ENCODE assay signal across 12 cellular contexts in genomic region chr17:8581002-8581658, GRCh38. TPM values are rescaled to one million over a fixed set of nuclear protein-coding genes. Genes with fewer than 3 reads are reported as not detected.
DNase-seq lines count a peak whose midpoint lies in the region; TF ChIP-seq lines count a peak whose summit lies in the region.
"Had no signal": no experiment of that assay in that cellular context is flagged by ENCODE, and none has a peak within 500 bp of the region (broad histone marks: within the 10 kb centered on the region; RNA-seq: fewer than 3 reads in every experiment).

No MANE protein-coding gene starts in this region.

- TF ChIP-seq POLR2A in adrenal gland (IDR thresholded peaks at IDR 0.05), result no peak

- DNase-seq in GM13976 (ENCODE audit: low spot score) (peak; percentile 45), NCI-H2227 (lab: John Stamatoyannopoulos, UW; ENCODE audit: unreplicated experiment) (peak; percentile 2), foreskin melanocyte (peak; percentile 22), NCI-H510A (lab: John Stamatoyannopoulos, UW) (no peak), adrenal gland (no peak), AML-193 (lab: John Stamatoyannopoulos, UW) (no peak)
- no peak for DNase-seq in activated CD4-positive, CD25-positive, alpha-beta regulatory T cell (lab: John Stamatoyannopoulos, UW)
- DNase-seq: cortex of kidney, NCI-H510A treated with DMSO at 0.1 percent for 48 hours had no signal

- intact Hi-C loops in adrenal gland (cut with DNase I), result no loop called here

- H3K4me2 ChIP-seq in BLaER1, result peak overlapping the region; percentile 87
- H3K4me2 ChIP-seq: KMS-11 had no signal

- H3K9me3 ChIP-seq in BLaER1 (peaks cover 10% of the 10 kb centered on the region), adrenal gland (replicated peaks in 1 of 3) (no peaks in the 10 kb centered on the region)
- H3K9me3 ChIP-seq: SJSA1 had no signal

- H3K4me1 ChIP-seq in BLaER1 (peaks cover 58% of the 10 kb centered on the region), adrenal gland (replicated peaks in 1 of 2) (no peaks in the 10 kb centered on the region)
- H3K4me1 ChIP-seq: SJSA1 had no signal

- no peaks in the 10 kb centered on the region for H4K20me1 ChIP-seq in BLaER1

- in situ Hi-C loops in GM13976 (cut with MboI; ENCODE audit: low sequenced_read_pairs, unreplicated experiment), result no loop called here

- peak overlapping the region; percentile 16 for H3K9ac ChIP-seq in BLaER1
- H3K9ac ChIP-seq: KMS-11 had no signal

- peak overlapping the region; percentile 76 for H3K27ac ChIP-seq in BLaER1
- H3K27ac ChIP-seq in adrenal gland, result no peak overlapping the region
- H3K27ac ChIP-seq: KMS-11, SJSA1 had no signal

- H3K27me3 ChIP-seq in BLaER1 (no peaks in the 10 kb centered on the region), adrenal gland (no peaks in the 10 kb centered on the region)
- H3K27me3 ChIP-seq: SJSA1 had no signal

- 85 to 93% (median 91%) methylated on average over 5 of the region's 5 CpGs for WGBS in adrenal gland, 4 donors

- H3K4me3 ChIP-seq in BLaER1, result peak overlapping the region; percentile 19
- no peak overlapping the region for H3K4me3 ChIP-seq in adrenal gland
- H3K4me3 ChIP-seq: SJSA1 had no signal

- TF ChIP-seq CTCF in GM13976 (IDR thresholded peaks at IDR 0.05; ENCODE audit: borderline replicate concordance, control extremely low read depth, extremely low read depth, insufficient read depth, missing control alignments), result no peak
- TF ChIP-seq CTCF in adrenal gland (IDR thresholded peaks at IDR 0.05), result no peak

- H3K36me3 ChIP-seq in BLaER1, result peaks cover 50% of the 10 kb centered on the region
- H3K36me3 ChIP-seq in adrenal gland (replicated peaks in 1 of 2), result peaks cover 0 to 4% of the 10 kb centered on the region in 2 donors

RNA-seq across cellular contexts. Expression of gene MYH10, which starts 49.4 kb away (rescaled TPM):
- total RNA-seq in adrenal gland, result 100 to 1,000 TPM in 1 of 8 donors, 10 to 100 TPM in 7; 31.9 to 101 (median 46.4) TPM
- polyA plus RNA-seq in adrenal gland, result 10 to 100 TPM in 2 of 3 donors, 1 to 10 TPM in 1; 9.8 to 31.4 (median 16.4) TPM

Comparison
In these comparisons a context has a peak if more than half of its experiments do, and no peak if none do; other contexts are left out.
1. DNase-seq: peak in GM13976 (single experiment), NCI-H2227 (single experiment) and foreskin melanocyte (single experiment); none in NCI-H510A (single experiment), activated CD4-positive, CD25-positive, alpha-beta regulatory T cell (0 of 4), adrenal gland (0 of 7) and AML-193 (0 of 2).